Comparison of ENCODE assay signal across 7 cellular contexts in the genomic region with DNA sequence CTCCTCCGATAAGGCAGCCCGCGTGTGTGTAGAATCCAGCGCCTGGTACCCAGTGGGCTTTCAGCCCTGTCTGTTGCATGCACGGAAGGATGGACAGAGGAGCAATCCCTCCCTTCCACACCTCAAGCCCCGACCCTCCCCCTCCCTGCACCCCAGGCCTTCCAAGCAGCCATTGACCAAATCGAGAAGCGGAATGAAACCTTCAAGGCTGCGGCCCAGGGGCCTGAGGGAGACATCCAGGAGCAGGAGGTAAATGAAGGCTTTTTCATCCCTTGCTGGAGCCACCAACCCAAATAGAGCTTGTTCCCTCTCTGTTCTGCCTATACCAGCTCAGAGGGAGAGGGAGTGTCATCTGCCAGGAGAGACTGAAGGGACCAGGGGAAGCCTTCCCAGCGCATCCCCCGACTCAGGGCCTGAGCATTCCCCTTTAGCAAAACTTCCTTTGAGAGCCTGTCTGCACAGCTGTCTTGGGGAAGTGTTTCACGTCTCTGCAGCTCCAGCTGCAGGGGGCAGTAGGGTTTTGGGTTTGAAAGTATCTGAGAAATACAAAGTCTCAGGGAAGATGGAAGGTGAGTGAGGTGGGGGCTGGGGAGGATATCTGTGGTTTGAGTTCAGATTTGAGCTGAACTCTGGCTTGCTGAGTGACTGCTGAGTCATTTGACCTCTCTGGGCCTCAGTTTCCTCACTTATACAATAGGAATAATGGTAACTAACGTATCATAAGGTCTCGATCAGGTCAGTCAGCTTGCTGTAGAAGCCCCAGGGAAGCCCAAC. TPM values are rescaled to one million over a fixed set of nuclear protein-coding genes. Genes with fewer than 3 reads are reported as not detected.
DNase-seq lines count a peak whose midpoint lies in the region; ATAC-seq and TF ChIP-seq lines count a peak whose summit lies in the region.

No MANE protein-coding gene starts in this region.

- peaks cover 3% of the 10 kb centered on the region for H4K20me1 ChIP-seq in H9 (ENCODE audit: control insufficient read depth, insufficient read depth, insufficient read length)

- H3K36me3 ChIP-seq in RWPE2 (ENCODE audit: low read depth) (no peaks in the 10 kb centered on the region), mesenchymal stem cell (ENCODE audit: control insufficient read depth in 1 of 2, insufficient read depth in 2 of 2, low read depth in 1 of 2, low read length in 2 of 2) (no peaks in the 10 kb centered on the region)

- H3K9me3 ChIP-seq in H9 (ENCODE audit: control insufficient read depth, low read depth, low read length) (no peaks in the 10 kb centered on the region), RWPE2 (ENCODE audit: severe bottlenecking) (no peaks in the 10 kb centered on the region), mesenchymal stem cell (ENCODE audit: control insufficient read depth, low read length) (no peaks in the 10 kb centered on the region)

- H3K4me3 ChIP-seq in RWPE2 (ENCODE audit: severe bottlenecking): no peak overlapping the region
- H3K4me3 ChIP-seq in mesenchymal stem cell (ENCODE audit: insufficient read depth in 1 of 2, low read depth in 1 of 2, low read length in 2 of 2): no peak overlapping the region

- H3K18ac ChIP-seq in H9 (ENCODE audit: insufficient read length, low read depth, low read length) (no peak overlapping the region), mesenchymal stem cell (ENCODE audit: low read depth in 1 of 2, low read length in 2 of 2) (no peak overlapping the region)

- H2BK120ac ChIP-seq in H9 (ENCODE audit: low read depth, low read length, poor library complexity, severe bottlenecking) (no peak overlapping the region), mesenchymal stem cell (ENCODE audit: low read depth, low read length) (no peak overlapping the region)

- H2AFZ ChIP-seq in H9 (ENCODE audit: low read length) (no peak overlapping the region), mesenchymal stem cell (ENCODE audit: low read depth, low read length) (no peak overlapping the region)

- H4K91ac ChIP-seq in H9 (ENCODE audit: insufficient read length, low read depth, low read length) (no peak overlapping the region), mesenchymal stem cell (ENCODE audit: low read length) (no peak overlapping the region)

- H3K23ac ChIP-seq in H9 (ENCODE audit: insufficient read length, low read depth, low read length): no peak overlapping the region
- no peak overlapping the region for H3K23ac ChIP-seq in mesenchymal stem cell (ENCODE audit: low read length in 2 of 2)

- H3K4ac ChIP-seq in H9 (ENCODE audit: low read depth, low read length) (no peak overlapping the region), mesenchymal stem cell (ENCODE audit: low read depth in 1 of 2, low read length in 2 of 2) (no peak overlapping the region)

- H2BK5ac ChIP-seq in H9 (ENCODE audit: insufficient read length, low read length) (no peak overlapping the region), mesenchymal stem cell (ENCODE audit: low read depth, low read length, poor library complexity, severe bottlenecking) (no peak overlapping the region)

- no peak overlapping the region for H2BK20ac ChIP-seq in H9 (ENCODE audit: low read depth, low read length, poor library complexity, severe bottlenecking)

- no peak overlapping the region for H3K4me3 Mint-ChIP-seq in H9

- H4K8ac ChIP-seq in H9 (replicated peaks; ENCODE audit: insufficient read length, low read depth, low read length) (no peak overlapping the region), mesenchymal stem cell (ENCODE audit: low read length) (no peak overlapping the region)

- ATAC-seq in RWPE2 (ENCODE audit: low read depth): no peak
- no peak for ATAC-seq in GM21619 (IDR thresholded peaks at IDR 0.05; ENCODE audit: unreplicated experiment)
- no peak for ATAC-seq in HG02623 (IDR thresholded peaks at IDR 0.05; ENCODE audit: unreplicated experiment)
- no peak for ATAC-seq in GM21367 (IDR thresholded peaks at IDR 0.05; ENCODE audit: unreplicated experiment)

- no peak overlapping the region for H3T11ph ChIP-seq in H9 (ENCODE audit: low read length)

- H3K4me2 ChIP-seq in H9 (ENCODE audit: insufficient read depth, insufficient read length, low read length): no peak overlapping the region
- H3K4me2 ChIP-seq in mesenchymal stem cell (ENCODE audit: low read length, poor library complexity, severe bottlenecking): no peak overlapping the region

- H3K4me1 Mint-ChIP-seq in H9: peaks cover 22 to 43% of the 10 kb centered on the region in 2 experiments

- peaks cover 3% of the 10 kb centered on the region; the same call in 1 of the 2 replicates for H3K4me1 ChIP-seq in H9 (ENCODE audit: insufficient read depth, low read length)
- H3K4me1 ChIP-seq in RWPE2 (ENCODE audit: insufficient read depth, poor library complexity, severe bottlenecking): peaks cover 36% of the 10 kb centered on the region
- peaks cover 21% of the 10 kb centered on the region for H3K4me1 ChIP-seq in mesenchymal stem cell (ENCODE audit: control insufficient read depth, insufficient read depth, low read depth, low read length)

- no peak overlapping the region for H3K27ac ChIP-seq in H9 (ENCODE audit: insufficient read length, low read depth, low read length)
- no peak overlapping the region for H3K27ac ChIP-seq in RWPE2 (ENCODE audit: poor library complexity, severe bottlenecking)
- no peak overlapping the region for H3K27ac ChIP-seq in mesenchymal stem cell (ENCODE audit: low read length, poor library complexity, severe bottlenecking)

- H3K9me3 Mint-ChIP-seq in H9: no peaks in the 10 kb centered on the region; a peak in 1 of 5 replicates

- H2BK15ac ChIP-seq in H9 (ENCODE audit: low read depth, low read length) (no peak overlapping the region), mesenchymal stem cell (ENCODE audit: low read depth, poor library complexity, severe bottlenecking) (peak overlapping the region; percentile 66)

- TF ChIP-seq CTCF in H9 (conservative IDR thresholded peaks at IDR 0.05) (peak; percentile 68), RWPE2 (IDR thresholded peaks at IDR 0.05; ENCODE audit: poor library complexity, severe bottlenecking) (peak; percentile 63)

- H4K5ac ChIP-seq in H9 (ENCODE audit: insufficient read length, low read depth, low read length): no peak overlapping the region

- H2BK12ac ChIP-seq in H9 (ENCODE audit: insufficient read length, low read depth, low read length): no peak overlapping the region
- no peak overlapping the region for H2BK12ac ChIP-seq in mesenchymal stem cell (ENCODE audit: low read length in 2 of 2)

- H3K27ac Mint-ChIP-seq in H9: no peak overlapping the region; a peak in 1 of 7 replicates

- H3K9ac ChIP-seq in H9 (ENCODE audit: extremely low read depth, insufficient read length, low read length) (no peak overlapping the region), mesenchymal stem cell (ENCODE audit: low read length) (no peak overlapping the region)

- no peak overlapping the region for H2AK5ac ChIP-seq in H9 (ENCODE audit: insufficient read length, low read length)
- H2AK5ac ChIP-seq in mesenchymal stem cell (ENCODE audit: low read length, severe bottlenecking): peak overlapping the region; percentile 0

- no peak overlapping the region for H3K14ac ChIP-seq in H9 (ENCODE audit: insufficient read depth, low read length)
- H3K14ac ChIP-seq in mesenchymal stem cell (ENCODE audit: low read length in 2 of 2): no peak overlapping the region

- no peaks in the 10 kb centered on the region for H3K79me1 ChIP-seq in H9 (ENCODE audit: insufficient read depth, low read depth, low read length, poor library complexity, severe bottlenecking)
- H3K79me1 ChIP-seq in mesenchymal stem cell (replicated peaks; ENCODE audit: low read length, poor library complexity, severe bottlenecking): no peaks in the 10 kb centered on the region

- H3K23me2 ChIP-seq in H9 (ENCODE audit: insufficient read length, low read depth, low read length, poor library complexity, severe bottlenecking): no peaks in the 10 kb centered on the region

- no peaks in the 10 kb centered on the region for H3K27me3 Mint-ChIP-seq in H9 (ENCODE audit: low read depth)

- H3K79me2 ChIP-seq in H9 (ENCODE audit: insufficient read depth, low read length): no peaks in the 10 kb centered on the region

- DNase-seq in H9 (peak; percentile 63), RWPE2 (ENCODE audit: low spot score) (no peak), mesenchymal stem cell (peak; percentile 62)
- DNase-seq in activated naive CD4-positive, alpha-beta T cell treated with Interleukin-2 at 50 U/mL for 16 hours: peak; percentile 70

- no peaks in the 10 kb centered on the region for H3K36me3 Mint-ChIP-seq in H9 (ENCODE audit: insufficient read depth in 1 of 3, low read depth in 3 of 3)

- no peak overlapping the region for H3K56ac ChIP-seq in H9 (ENCODE audit: insufficient read length, low read depth, low read length)

- H3K27me3 ChIP-seq in H9 (ENCODE audit: insufficient read depth, low read length) (no peaks in the 10 kb centered on the region), RWPE2 (ENCODE audit: insufficient read depth, poor library complexity, severe bottlenecking) (no peaks in the 10 kb centered on the region), mesenchymal stem cell (ENCODE audit: control insufficient read depth in 1 of 2, insufficient read depth in 1 of 2, low read length in 2 of 2) (peaks cover 0 to 15% of the 10 kb centered on the region in 2 experiments)

- no CpG with 5 or more reads among the region's 14 CpGs for WGBS in H9 (ENCODE audit: extremely low coverage, insufficient read length, low lambda C conversion rate)
- WGBS in mesenchymal stem cell: 84% methylated on average over 13 of the region's 14 CpGs

RNA-seq across cellular contexts. Expression of gene FGD2, which starts 16.1 kb away (rescaled TPM):
- total RNA-seq in H9 (2021): 0.09 and 0.13 TPM in 2 replicates
- 0.03 TPM for polyA plus RNA-seq in mesenchymal stem cell (2013, experiment 1 of 2)
- polyA plus RNA-seq in mesenchymal stem cell (2013, experiment 2 of 2): not detected

RNA-seq across cellular contexts. Expression of gene MTCH1, which starts 35.5 kb away (rescaled TPM):
- total RNA-seq in H9 (2021): 200 and 205 TPM in 2 replicates
- 154 TPM for polyA plus RNA-seq in mesenchymal stem cell (2013, experiment 1 of 2)
- polyA plus RNA-seq in mesenchymal stem cell (2013, experiment 2 of 2): 157 TPM
